In genomic region chr10:60271319-60272040, GRCh38 we compare ENCODE assay signal across 22 cellular contexts.
A peak's percentile ranks its signal among the peaks of the same experiment; 100 is the strongest.
DNase-seq lines count a peak whose midpoint lies in the region; ATAC-seq, FAIRE-seq and TF ChIP-seq lines count a peak whose summit lies in the region.
"Had no signal": no experiment of that assay in that cellular context is flagged by ENCODE, and none has a peak within 500 bp of the region (broad histone marks: within the 10 kb centered on the region; RNA-seq: fewer than 3 reads in every experiment).

No MANE protein-coding gene starts in this region.

- intact Hi-C loops in left ventricle myocardium inferior (cut with micrococcal nuclease) (no loop called here), heart right ventricle (cut with DNase I) (no loop called here), K562 (cut with micrococcal nuclease) (no loop called here)

- no peaks in the 10 kb centered on the region for H4K20me1 ChIP-seq in K562 (replicated peaks; ENCODE audit: control insufficient read depth, insufficient read depth, low read length)

- TF ChIP-seq EP300 in K562 (IDR thresholded peaks at IDR 0.05; ENCODE audit: low read length): no peak

- DNase-seq in left ventricle myocardium inferior (no peak), heart right ventricle (no peak), NOMO-1 treated with dmso at 0.1 percent for 144 hours (lab: John Stamatoyannopoulos, UW; ENCODE audit: unreplicated experiment) (peak; percentile 33), K562 (ENCODE audit: extremely low read depth in 1 of 4, low spot score in 3 of 4) (no peak), NCI-H82 treated with DMSO at 0.1 percent for 48 hours (lab: John Stamatoyannopoulos, UW; ENCODE audit: unreplicated experiment) (no peak), NCI-H1694 (lab: John Stamatoyannopoulos, UW) (no peak), H4 (ENCODE audit: low spot score) (no peak)
- DNase-seq in stimulated activated naive B cell treated with anti-CD40 and anti-IgM and Interleukin-4, amounts not matched to agents 10 μg/mL and 1 μg/mL and 100 μg/mL, for 72 hours: no peak
- DNase-seq: activated CD4-positive, alpha-beta T cell treated with anti-CD3 and anti-CD28 coated beads, Interleukin-2, amount 50 U/mL, for 1 hour; activated CD8-positive, alpha-beta memory T cell treated with anti-CD3 and anti-CD28 coated beads, Interleukin-2, amount 50 U/mL, for 48 hours; activated effector memory CD4-positive, alpha-beta T cell treated with Interleukin-2 at 50 U/mL for 16 hours; amniotic stem cell; CD4-positive, CD25-positive, alpha-beta regulatory T cell; DMS 273 treated with DMSO at 0.1 percent for 48 hours; left cardiac atrium; MM.1S; NCI-H2081 treated with DMSO at 0.1 percent for 48 hours; NCI-H510A treated with DMSO at 0.1 percent for 48 hours had no signal

- POLR2A ChIA-PET in K562 (lab: Yijun Ruan, JAX): interaction anchor here (0.5 to 4.3 kb wide), 4 partner anchors 8 to 54 kb away, joined by 3 to 18 read pairs (median 4); no protein-coding TSS in a partner anchor

- in situ Hi-C loops in K562 (cut with MboI): no loop called here

- H3K27ac ChIP-seq in left ventricle myocardium inferior (replicated peaks) (peak overlapping the region; percentile 38), heart right ventricle (peak overlapping the region in 2 of 10 donors; percentile 12 to 49), K562 (ENCODE audit: extremely low read depth, low read depth, low read length) (no peak overlapping the region)
- H3K27ac ChIP-seq: gastroesophageal sphincter, neutrophil, SK-N-MC had no signal

- ATAC-seq in heart right ventricle: no peak
- ATAC-seq in K562: peak; percentile 39; the same call in 1 of the 3 replicates
- ATAC-seq in stimulated activated naive B cell treated with anti-CD40 and anti-IgM and Interleukin-4, amounts not matched to agents 10 μg/mL and 1 μg/mL and 100 μg/mL, for 72 hours (replicated peaks): peak; percentile 76 to 86
- ATAC-seq: gastroesophageal sphincter, left cardiac atrium had no signal

- no peak overlapping the region for H2AFZ ChIP-seq in K562 (ENCODE audit: low read depth, low read length)

- no peaks in the 10 kb centered on the region for H3K27me3 Mint-ChIP-seq in stimulated activated naive B cell treated with anti-CD40 and anti-IgM and Interleukin-4, amounts not matched to agents 10 μg/mL and 1 μg/mL and 100 μg/mL, for 72 hours
- H3K27me3 Mint-ChIP-seq: CD4-positive, CD25-positive, alpha-beta regulatory T cell had no signal

- no peak for FAIRE-seq in K562 (lab: Jason Lieb, UNC)

- CTCF ChIA-PET in K562 (lab: Yijun Ruan, JAX; ENCODE audit: low intra/inter-chr PET ratio): no interaction called here

- no peak overlapping the region for H3K9ac ChIP-seq in K562 (ENCODE audit: insufficient read depth in 1 of 2, low read depth in 2 of 2, low read length in 2 of 2)

- TF ChIP-seq RAD21 in K562 (CRISPR knock-in tag; conservative IDR thresholded peaks at IDR 0.05 in 1 of 2, IDR thresholded peaks at IDR 0.05 in 1 of 2): no peak

- WGBS in heart right ventricle, 2 donors: 69 to 74% methylated on average over 4 of the region's 4 CpGs
- WGBS in K562 (ENCODE audit: insufficient coverage, low coverage, missing lambda C conversion rate): 48% methylated on average over 4 of the region's 4 CpGs

- H3K4me1 ChIP-seq in left ventricle myocardium inferior (peaks cover 48% of the 10 kb centered on the region), heart right ventricle (peaks cover 0 to 35% (median 7%) of the 10 kb centered on the region in 9 donors), K562 (replicated peaks in 1 of 2; ENCODE audit: control insufficient read depth in 2 of 2, insufficient read depth in 2 of 2, low read length in 2 of 2) (peaks cover 3% of the 10 kb centered on the region in 2 experiments; a peak in 1 of 5 replicates)
- H3K4me1 ChIP-seq: gastroesophageal sphincter, HAP-1 had no signal

- no peaks in the 10 kb centered on the region for H3K79me2 ChIP-seq in K562 (ENCODE audit: control insufficient read depth, insufficient read depth, low read length)

- no peak for TF ChIP-seq POLR2A in K562 (conservative IDR thresholded peaks at IDR 0.05)

- H3K9me1 ChIP-seq in K562 (ENCODE audit: control insufficient read depth, insufficient read depth, low read length): no peaks in the 10 kb centered on the region

- TF ChIP-seq CTCF in left ventricle myocardium inferior (IDR thresholded peaks at IDR 0.05; ENCODE audit: borderline replicate concordance) (no peak), heart right ventricle (IDR thresholded peaks at IDR 0.05) (no peak), K562 (IDR thresholded peaks at IDR 0.05 in 2 of 3, conservative IDR thresholded peaks at IDR 0.05 in 1 of 3; ENCODE audit: insufficient read depth in 2 of 3, low read depth in 1 of 3, low read length in 3 of 3) (no peak)

- H3K4me3 Mint-ChIP-seq in stimulated activated naive B cell treated with anti-CD40 and anti-IgM and Interleukin-4, amounts not matched to agents 10 μg/mL and 1 μg/mL and 100 μg/mL, for 72 hours: no peak overlapping the region
- H3K4me3 Mint-ChIP-seq: CD4-positive, CD25-positive, alpha-beta regulatory T cell had no signal

- H3K4me3 ChIP-seq in left ventricle myocardium inferior: no peak overlapping the region
- H3K4me3 ChIP-seq in heart right ventricle: no peak overlapping the region
- no peak overlapping the region for H3K4me3 ChIP-seq in K562
- H3K4me3 ChIP-seq: gastroesophageal sphincter, HAP-1, SK-N-MC had no signal

- peaks cover 4 to 7% of the 10 kb centered on the region in 2 donors for H3K9me3 Mint-ChIP-seq in stimulated activated naive B cell treated with anti-CD40 and anti-IgM and Interleukin-4, amounts not matched to agents 10 μg/mL and 1 μg/mL and 100 μg/mL, for 72 hours
- H3K9me3 Mint-ChIP-seq: CD4-positive, CD25-positive, alpha-beta regulatory T cell had no signal

- H3K36me3 ChIP-seq in left ventricle myocardium inferior: peaks cover 8% of the 10 kb centered on the region
- peaks cover 0 to 25% (median 0%) of the 10 kb centered on the region in 9 donors for H3K36me3 ChIP-seq in heart right ventricle
- H3K36me3 ChIP-seq in K562 (ENCODE audit: control insufficient read depth, insufficient read depth, low read length): no peaks in the 10 kb centered on the region
- H3K36me3 ChIP-seq: gastroesophageal sphincter, HAP-1, neutrophil had no signal

- peaks cover 5 to 11% of the 10 kb centered on the region in 2 donors for H3K36me3 Mint-ChIP-seq in stimulated activated naive B cell treated with anti-CD40 and anti-IgM and Interleukin-4, amounts not matched to agents 10 μg/mL and 1 μg/mL and 100 μg/mL, for 72 hours
- H3K36me3 Mint-ChIP-seq: CD4-positive, CD25-positive, alpha-beta regulatory T cell had no signal

- no peaks in the 10 kb centered on the region for H3K9me3 ChIP-seq in left ventricle myocardium inferior (replicated peaks)
- no peaks in the 10 kb centered on the region for H3K9me3 ChIP-seq in heart right ventricle
- no peaks in the 10 kb centered on the region for H3K9me3 ChIP-seq in K562 (replicated peaks; ENCODE audit: control insufficient read depth, insufficient read depth, low read depth, low read length)
- H3K9me3 ChIP-seq: gastroesophageal sphincter, HAP-1, neutrophil had no signal

- no peak overlapping the region for H3K27ac Mint-ChIP-seq in stimulated activated naive B cell treated with anti-CD40 and anti-IgM and Interleukin-4, amounts not matched to agents 10 μg/mL and 1 μg/mL and 100 μg/mL, for 72 hours
- H3K27ac Mint-ChIP-seq: CD4-positive, CD25-positive, alpha-beta regulatory T cell had no signal

- no peak overlapping the region for H3K4me2 ChIP-seq in K562 (ENCODE audit: insufficient read depth, low read length)

- no TSS peak for BruUV-seq in K562 (replicated peaks; lab: Mats Ljungman, UMichigan)

- peaks cover 5 to 7% of the 10 kb centered on the region in 2 donors for H3K4me1 Mint-ChIP-seq in stimulated activated naive B cell treated with anti-CD40 and anti-IgM and Interleukin-4, amounts not matched to agents 10 μg/mL and 1 μg/mL and 100 μg/mL, for 72 hours
- H3K4me1 Mint-ChIP-seq: CD4-positive, CD25-positive, alpha-beta regulatory T cell had no signal

- H3K27me3 ChIP-seq in left ventricle myocardium inferior (ENCODE audit: low read depth) (no peaks in the 10 kb centered on the region), heart right ventricle (no peaks in the 10 kb centered on the region), K562 (ENCODE audit: control insufficient read depth in 2 of 2, insufficient read depth in 2 of 2, low read length in 2 of 2) (no peaks in the 10 kb centered on the region)
- H3K27me3 ChIP-seq: gastroesophageal sphincter, neutrophil had no signal

TF ChIP-seq in K562, 482 proteins besides CTCF, POLR2A, EP300 and RAD21 (continues in another document):
- TF ChIP-seq CEBPG (CRISPR knock-in tag; IDR thresholded peaks at IDR 0.05): no peak
- peak; percentile 75 to 94 for TF ChIP-seq CEBPG (tag; conservative IDR thresholded peaks at IDR 0.05 in 1 of 2, IDR thresholded peaks at IDR 0.05 in 1 of 2)
- TF ChIP-seq RNF219 (CRISPR knock-in tag; IDR thresholded peaks at IDR 0.05): no peak
- no peak for TF ChIP-seq ESRRB (CRISPR knock-in tag; IDR thresholded peaks at IDR 0.05; ENCODE audit: borderline replicate concordance)
- TF ChIP-seq CEBPB (tag; IDR thresholded peaks at IDR 0.05): peak; percentile 94
- peak; percentile 41; the same call in 1 of the 2 replicates for TF ChIP-seq SOX6 (IDR thresholded peaks at IDR 0.05)
- no peak for TF ChIP-seq TAF7 (tag; IDR thresholded peaks at IDR 0.05)

Comparison
In these comparisons a context has a peak if more than half of its experiments do, and no peak if none do; other contexts are left out.
1. ATAC-seq: peak in K562 (single experiment) and stimulated activated naive B cell treated with anti-CD40 and anti-IgM and Interleukin-4, amounts not matched to agents 10 μg/mL and 1 μg/mL and 100 μg/mL, for 72 hours (2 of 2); none in heart right ventricle (0 of 8).